In genomic region chr5:157827429-157827828, GRCh38 we compare ENCODE assay signal across 17 cellular contexts. TPM values are rescaled to one million over a fixed set of nuclear protein-coding genes. Genes with fewer than 3 reads are reported as not detected.
DNase-seq lines count a peak whose midpoint lies in the region; ATAC-seq, FAIRE-seq and TF ChIP-seq lines count a peak whose summit lies in the region.
"Had no signal": no experiment of that assay in that cellular context is flagged by ENCODE, and none has a peak within 500 bp of the region (broad histone marks: within the 10 kb centered on the region; RNA-seq: fewer than 3 reads in every experiment).

No MANE protein-coding gene starts in this region.

- peaks cover 2% of the 10 kb centered on the region for H3K36me3 Mint-ChIP-seq in activated CD4-positive, alpha-beta memory T cell treated with anti-CD3 and anti-CD28 coated beads, Interleukin-2, amount 10 ng/mL, durations not matched to agents 7 days and 5 days (ENCODE audit: low read depth)

- H3K27ac ChIP-seq in IMR-90 (ENCODE audit: insufficient read depth, low read length) (no peak overlapping the region), endothelial cell of umbilical vein (ENCODE audit: insufficient read depth, low read depth, low read length) (peak overlapping the region; percentile 38), muscle layer of duodenum (ENCODE audit: low read length) (peak overlapping the region; percentile 57)
- H3K27ac ChIP-seq: tibial nerve had no signal

- no peak overlapping the region for H2BK15ac ChIP-seq in IMR-90 (ENCODE audit: low read depth, low read length)

- no peak overlapping the region for H2AK9ac ChIP-seq in IMR-90 (replicated peaks; ENCODE audit: low read depth, low read length, poor library complexity)

- H3K36me3 ChIP-seq in IMR-90 (ENCODE audit: control insufficient read depth, insufficient read depth, low read length) (peaks cover 5% of the 10 kb centered on the region; the same call in 1 of the 2 replicates), endothelial cell of umbilical vein (ENCODE audit: control insufficient read depth in 2 of 2, extremely low read depth in 1 of 2, insufficient read depth in 2 of 2, low read length in 2 of 2) (no peaks in the 10 kb centered on the region), muscle layer of duodenum (ENCODE audit: control insufficient read depth in 1 of 2, insufficient read depth in 2 of 2, low read length in 2 of 2) (no peaks in the 10 kb centered on the region)
- H3K36me3 ChIP-seq: tibial nerve had no signal

- H3K27ac Mint-ChIP-seq in activated CD4-positive, alpha-beta memory T cell treated with anti-CD3 and anti-CD28 coated beads, Interleukin-2, amount 10 ng/mL, durations not matched to agents 7 days and 5 days, result no peak overlapping the region

- no peak for ATAC-seq in IMR-90 (ENCODE audit: low read depth)
- ATAC-seq: activated T-cell treated with anti-CD3 and anti-CD28 coated beads, Interleukin-2, amount 50 U/mL, for 72 hours had no signal

- dilution Hi-C loops in IMR-90 (cut with HindIII; ENCODE audit: low sequenced_read_pairs, unreplicated experiment) (no loop called here), endothelial cell of umbilical vein (cut with MboI; ENCODE audit: extremely low pct_ligation_motif_present, low sequenced_read_pairs) (no loop called here)

- BruUV-seq in IMR-90 (replicated peaks; lab: Mats Ljungman, UMichigan) (no TSS peak), endothelial cell of umbilical vein (replicated peaks; lab: Mats Ljungman, UMichigan) (no TSS peak)

- no peak overlapping the region for H3K14ac ChIP-seq in IMR-90 (replicated peaks; ENCODE audit: low read depth, low read length)

- H4K5ac ChIP-seq in IMR-90 (ENCODE audit: low read depth, low read length), result no peak overlapping the region

- no peak for TF ChIP-seq RAD21 in IMR-90 (IDR thresholded peaks at IDR 0.05; ENCODE audit: low read length)

- H3K79me1 ChIP-seq in IMR-90 (ENCODE audit: low read depth in 1 of 2, low read length in 2 of 2), result peaks cover 19 to 47% of the 10 kb centered on the region in 2 experiments

- peaks cover 66% of the 10 kb centered on the region for H3K79me2 ChIP-seq in endothelial cell of umbilical vein (ENCODE audit: control insufficient read depth, insufficient read depth, low read length)

- peaks cover 48% of the 10 kb centered on the region for H4K20me1 ChIP-seq in IMR-90 (ENCODE audit: insufficient read depth, low read length)
- H4K20me1 ChIP-seq in endothelial cell of umbilical vein (replicated peaks; ENCODE audit: control insufficient read depth, extremely low read depth, insufficient read depth, low read length), result peaks cover 16% of the 10 kb centered on the region

- TF ChIP-seq CTCF in AG09319 (IDR thresholded peaks at IDR 0.05; ENCODE audit: low read depth, low read length) (no peak), IMR-90 (conservative IDR thresholded peaks at IDR 0.05; ENCODE audit: low read depth, low read length) (no peak), endothelial cell of umbilical vein (IDR thresholded peaks at IDR 0.05; ENCODE audit: extremely low read depth in 1 of 2, insufficient read depth in 1 of 2, low read depth in 1 of 2, low read length in 2 of 2) (no peak)

- FAIRE-seq in endothelial cell of umbilical vein (lab: Jason Lieb, UNC), result peak; percentile 76
- FAIRE-seq: GM12878 had no signal

- CTCF ChIA-PET in IMR-90 (lab: Yijun Ruan, JAX), result no interaction called here
- CTCF ChIA-PET in endothelial cell of umbilical vein (lab: Charles Lee), result interaction anchor here (1.7 to 2.5 kb wide), 2 partner anchors 10 to 122 kb away, joined by 6 to 9 read pairs; no protein-coding TSS in a partner anchor
- CTCF ChIA-PET in activated CD4-positive, alpha-beta memory T cell treated with anti-CD3 and anti-CD28 coated beads, Interleukin-2, amount 10 ng/mL, durations not matched to agents 7 days and 5 days (lab: Charles Lee), result interaction anchor here (1.3 kb wide), 1 partner anchor 65 kb away, joined by 3 read pairs; no protein-coding TSS in a partner anchor

- no peak overlapping the region for H4K91ac ChIP-seq in IMR-90 (ENCODE audit: insufficient read depth, low read depth, low read length)

- no CpG with 5 or more reads among the region's 3 CpGs for WGBS in IMR-90 (ENCODE audit: extremely low coverage in 2 of 2, insufficient read length in 1 of 2), 2 experiments

- no peak overlapping the region for H2BK20ac ChIP-seq in IMR-90 (ENCODE audit: low read depth, low read length)

- intact Hi-C loops in IMR-90 (cut with micrococcal nuclease), result loop anchor here (10.0 kb wide), 1 partner anchor 1277 kb away; no protein-coding TSS in a partner anchor
- intact Hi-C loops in endothelial cell of umbilical vein (cut with micrococcal nuclease), result loop anchor here (2.0 to 10.0 kb wide), 3 partner anchors 31 to 567 kb away; partner anchors contain the start of gene CLINT1

- H3K56ac ChIP-seq in IMR-90 (ENCODE audit: extremely low read depth, insufficient read depth, low read length), result no peak overlapping the region

- H2BK5ac ChIP-seq in IMR-90 (ENCODE audit: low read depth, low read length, poor library complexity, severe bottlenecking), result no peak overlapping the region

- H3K18ac ChIP-seq in IMR-90 (ENCODE audit: low read depth, low read length), result no peak overlapping the region

- H3K4me3 ChIP-seq in IMR-90 (ENCODE audit: insufficient read depth, low read depth, low read length), result no peak overlapping the region
- H3K4me3 ChIP-seq in endothelial cell of umbilical vein (replicated peaks in 1 of 3; ENCODE audit: insufficient read depth in 1 of 3, low read depth in 1 of 3, low read length in 3 of 3), result peak overlapping the region in 1 of 3 experiments; percentile 38
- H3K4me3 ChIP-seq in muscle layer of duodenum (ENCODE audit: low read depth in 1 of 2, low read length in 2 of 2), result no peak overlapping the region
- H3K4me3 ChIP-seq: GM12878, left lung, tibial nerve had no signal

- H3K27me3 Mint-ChIP-seq in activated CD4-positive, alpha-beta memory T cell treated with anti-CD3 and anti-CD28 coated beads, Interleukin-2, amount 10 ng/mL, durations not matched to agents 7 days and 5 days, result no peaks in the 10 kb centered on the region
- H3K27me3 Mint-ChIP-seq: T-cell had no signal

- H3K9me3 ChIP-seq in IMR-90 (ENCODE audit: control insufficient read depth, insufficient read depth, low read length) (no peaks in the 10 kb centered on the region), endothelial cell of umbilical vein (replicated peaks; ENCODE audit: control insufficient read depth, insufficient read depth, low read length) (no peaks in the 10 kb centered on the region), muscle layer of duodenum (ENCODE audit: control insufficient read depth in 1 of 2, low read length in 2 of 2) (no peaks in the 10 kb centered on the region)
- H3K9me3 ChIP-seq: left lung, tibial nerve had no signal

- H3K4me2 ChIP-seq in IMR-90 (ENCODE audit: low read depth, low read length) (no peak overlapping the region; the same call in 1 of the 2 replicates), endothelial cell of umbilical vein (ENCODE audit: insufficient read depth, low read length) (peak overlapping the region; percentile 97)

- H3K4me3 Mint-ChIP-seq in activated CD4-positive, alpha-beta memory T cell treated with anti-CD3 and anti-CD28 coated beads, Interleukin-2, amount 10 ng/mL, durations not matched to agents 7 days and 5 days, result no peak overlapping the region
- H3K4me3 Mint-ChIP-seq: T-cell had no signal

- TF ChIP-seq POLR2A in IMR-90 (IDR thresholded peaks at IDR 0.05; ENCODE audit: low read depth, low read length), result no peak
- TF ChIP-seq POLR2A in endothelial cell of umbilical vein (IDR thresholded peaks at IDR 0.05; ENCODE audit: low read depth, low read length), result no peak

- H3K9me1 ChIP-seq in IMR-90 (ENCODE audit: insufficient read depth, low read length) (peaks cover 12% of the 10 kb centered on the region), endothelial cell of umbilical vein (replicated peaks; ENCODE audit: control insufficient read depth, extremely low read depth, insufficient read depth, low read length) (no peaks in the 10 kb centered on the region)

- H3K9ac ChIP-seq in IMR-90 (ENCODE audit: low read depth, low read length), result no peak overlapping the region
- peak overlapping the region; percentile 3 for H3K9ac ChIP-seq in endothelial cell of umbilical vein (replicated peaks; ENCODE audit: extremely low read depth, insufficient read depth, low read length)

- H2AFZ ChIP-seq in IMR-90 (replicated peaks; ENCODE audit: low read length, poor library complexity) (no peak overlapping the region), endothelial cell of umbilical vein (ENCODE audit: low read depth, low read length) (no peak overlapping the region)

- DNase-seq in AG09319 (ENCODE audit: extremely low read depth, low read depth) (peak; percentile 4), IMR-90 (peak; percentile 49), endothelial cell of umbilical vein (ENCODE audit: low read depth, low spot score) (peak; percentile 81), midbrain (lab: John Stamatoyannopoulos, UW) (no peak), NCI-H2196 (lab: John Stamatoyannopoulos, UW; ENCODE audit: unreplicated experiment) (no peak)
- DNase-seq in activated CD4-positive, alpha-beta memory T cell treated with anti-CD3 and anti-CD28 coated beads, Interleukin-2, amount 10 ng/mL, durations not matched to agents 7 days and 5 days, result no peak
- no peak for DNase-seq in activated CD4-positive, CD25-positive, alpha-beta regulatory T cell (lab: John Stamatoyannopoulos, UW)
- DNase-seq: activated T-cell treated with anti-CD3 and anti-CD28 coated beads, Interleukin-2, amount 50 U/mL, for 72 hours; DMS79; glutamatergic neuron; left lung; NCI-H1092 treated with DMSO at 0.1 percent for 48 hours; OCI-M1; T-cell had no signal

- no peaks in the 10 kb centered on the region for H3K27me3 ChIP-seq in IMR-90 (ENCODE audit: control insufficient read depth, insufficient read depth, low read length)
- no peaks in the 10 kb centered on the region for H3K27me3 ChIP-seq in endothelial cell of umbilical vein (ENCODE audit: control insufficient read depth in 2 of 2, insufficient read depth in 2 of 2, low read length in 2 of 2)
- H3K27me3 ChIP-seq in muscle layer of duodenum (ENCODE audit: low read depth, low read length), result no peaks in the 10 kb centered on the region
- H3K27me3 ChIP-seq: left lung, tibial nerve had no signal

- H3K4me1 ChIP-seq in IMR-90 (ENCODE audit: control insufficient read depth, insufficient read depth, low read length) (peaks cover 11% of the 10 kb centered on the region), endothelial cell of umbilical vein (ENCODE audit: control insufficient read depth, extremely low read depth, insufficient read depth, low read length) (peaks cover 27% of the 10 kb centered on the region), muscle layer of duodenum (ENCODE audit: control insufficient read depth in 1 of 2, insufficient read depth in 2 of 2, low read length in 2 of 2) (peaks cover 12 to 26% of the 10 kb centered on the region in 2 donors)

- in situ Hi-C loops in IMR-90 (cut with MboI; ENCODE audit: low sequenced_read_pairs), result no loop called here

- H3K23ac ChIP-seq in IMR-90 (ENCODE audit: low read depth, low read length), result no peak overlapping the region

- H4K8ac ChIP-seq in IMR-90 (ENCODE audit: low read depth in 2 of 2, low read length in 2 of 2), result no peak overlapping the region

- no peaks in the 10 kb centered on the region for H3K9me3 Mint-ChIP-seq in activated CD4-positive, alpha-beta memory T cell treated with anti-CD3 and anti-CD28 coated beads, Interleukin-2, amount 10 ng/mL, durations not matched to agents 7 days and 5 days
- H3K9me3 Mint-ChIP-seq: activated T-cell treated with anti-CD3 and anti-CD28 coated beads, Interleukin-2, amount 50 U/mL, for 72 hours had no signal

- no peak overlapping the region for H2BK120ac ChIP-seq in IMR-90 (ENCODE audit: low read depth, low read length)

- POLR2A ChIA-PET in IMR-90 (lab: Charles Lee; ENCODE audit: unreplicated experiment), result no interaction called here
- POLR2A ChIA-PET in endothelial cell of umbilical vein (lab: Charles Lee), result no interaction called here
- POLR2A ChIA-PET in activated CD4-positive, alpha-beta memory T cell treated with anti-CD3 and anti-CD28 coated beads, Interleukin-2, amount 10 ng/mL, durations not matched to agents 7 days and 5 days (lab: Charles Lee), result interaction anchor here (0.7 kb wide), 1 partner anchor 20 kb away, joined by 4 read pairs; no protein-coding TSS in a partner anchor

- no peak overlapping the region for H3K4ac ChIP-seq in IMR-90 (ENCODE audit: low read depth, low read length)

- H2AK5ac ChIP-seq in IMR-90 (ENCODE audit: low read depth, low read length), result no peak overlapping the region

- peaks cover 15% of the 10 kb centered on the region for H3K4me1 Mint-ChIP-seq in activated CD4-positive, alpha-beta memory T cell treated with anti-CD3 and anti-CD28 coated beads, Interleukin-2, amount 10 ng/mL, durations not matched to agents 7 days and 5 days

RNA-seq across cellular contexts. Expression of gene CLINT1, which starts 31.5 kb away (rescaled TPM):
- total RNA-seq in IMR-90 (2012; rRNA removed) (124 and 146 TPM in 2 replicates), endothelial cell of umbilical vein (76.6 and 79.6 TPM in 2 replicates)
- polyA plus RNA-seq in IMR-90 (2012; rRNA removed) (110 and 144 TPM in 2 replicates), endothelial cell of umbilical vein (152 and 158 TPM in 2 replicates)
- polyA plus RNA-seq in IMR-90 (2012; cell fraction: cytosol; rRNA removed), result 71.6 and 72.6 TPM in 2 replicates
- polyA plus RNA-seq in IMR-90 (2012; cell fraction: nucleus; rRNA removed; ENCODE audit: low replicate concordance), result 135 and 230 TPM in 2 replicates
- 106 and 108 TPM in 2 replicates for polyA plus RNA-seq in endothelial cell of umbilical vein (2011; cell fraction: cytosol; rRNA removed)
- 214 and 224 TPM in 2 replicates for polyA plus RNA-seq in endothelial cell of umbilical vein (2011; cell fraction: nucleus; rRNA removed)
- polyA plus RNA-seq in endothelial cell of umbilical vein (2012), result 56.2 and 72.0 TPM in 2 replicates
- 298 and 328 TPM in 2 replicates for polyA minus RNA-seq in endothelial cell of umbilical vein
- polyA minus RNA-seq in endothelial cell of umbilical vein (2011; cell fraction: cytosol; rRNA and poly(A)+ RNA removed), result 81.1 TPM
- polyA minus RNA-seq in endothelial cell of umbilical vein (2011; cell fraction: nucleus; rRNA and poly(A)+ RNA removed), result 91.0 and 123 TPM in 2 replicates
- 10 to 100 TPM; 64.9 to 68.6 TPM for total RNA-seq in activated CD4-positive, alpha-beta memory T cell treated with anti-CD3 and anti-CD28 coated beads, Interleukin-2, amount 10 ng/mL, durations not matched to agents 7 days and 5 days

Comparison
In these comparisons a context has a peak if more than half of its experiments do, and no peak if none do; other contexts are left out.
1. DNase-seq: peak in AG09319 (single experiment), IMR-90 (single experiment) and endothelial cell of umbilical vein (single experiment); none in activated CD4-positive, alpha-beta memory T cell treated with anti-CD3 and anti-CD28 coated beads, Interleukin-2, amount 10 ng/mL, durations not matched to agents 7 days and 5 days (single experiment), midbrain (single experiment), NCI-H2196 (single experiment) and activated CD4-positive, CD25-positive, alpha-beta regulatory T cell (0 of 4).